ENCODE assay signal across 27 cellular contexts in genomic region chr3:168974628-168975403, GRCh38.
DNase-seq lines count a peak whose midpoint lies in the region.
"Had no signal": no experiment of that assay in that cellular context is flagged by ENCODE, and none has a peak within 500 bp of the region (broad histone marks: within the 10 kb centered on the region; RNA-seq: fewer than 3 reads in every experiment).

No MANE protein-coding gene starts in this region.

- no peak overlapping the region for H3K27ac Mint-ChIP-seq in immature natural killer cell
- H3K27ac Mint-ChIP-seq: activated CD4-positive, alpha-beta T cell treated with anti-CD3 and anti-CD28 coated beads, Interleukin-2, amount 10 ng/mL, durations not matched to agents 24 days and 14 days; activated naive CD8-positive, alpha-beta T cell; activated T-cell treated with anti-CD3 and anti-CD28 coated beads, Interleukin-2, amount 50 U/mL, for 24 hours; CD8-positive, alpha-beta T cell; memory B cell had no signal

- DNase-seq in Caki2 (ENCODE audit: low read depth) (peak; percentile 25), M059J (ENCODE audit: low read depth) (peak; percentile 33), NCI-H69 (lab: John Stamatoyannopoulos, UW) (peak; percentile 79), cardiac septum (ENCODE audit: low spot score) (no peak), hippocampal formation (lab: John Stamatoyannopoulos, UW) (no peak), NCI-H345 treated with DMSO at 0.1 percent for 48 hours (lab: John Stamatoyannopoulos, UW; ENCODE audit: unreplicated experiment) (no peak), immature natural killer cell (no peak)
- DNase-seq: ACHN; activated CD4-positive, alpha-beta T cell treated with anti-CD3 and anti-CD28 coated beads, Interleukin-2, amount 10 ng/mL, durations not matched to agents 24 days and 14 days; activated effector memory CD4-positive, alpha-beta T cell treated with anti-CD3 and anti-CD28 coated beads, Interleukin-2, amount 50 U/mL, for 16 hours; activated T-cell treated with anti-CD3 and anti-CD28 coated beads, Interleukin-2, amount 50 U/mL, for 24 hours; anterior cingulate cortex; BE2C; CD8-positive, alpha-beta T cell; gastrocnemius medialis; hypothalamus; left colon; NCI-H1436 treated with DMSO at 0.1 percent for 48 hours; NCI-H2171 treated with DMSO at 0.1 percent for 48 hours; NCI-H526; right lobe of liver; stimulated activated CD4-positive, alpha-beta T cell treated with anti-CD3 and anti-CD28 coated beads, Interleukin-4, amount 100 ng/mL, for 1 hour had no signal

- intact Hi-C loops in cardiac septum (cut with DNase I), result no loop called here

- H3K9ac ChIP-seq in muscle layer of colon (ENCODE audit: low read length), result no peak overlapping the region

- H3K4me3 Mint-ChIP-seq in immature natural killer cell, result no peak overlapping the region
- H3K4me3 Mint-ChIP-seq: activated CD4-positive, alpha-beta T cell treated with anti-CD3 and anti-CD28 coated beads, Interleukin-2, amount 10 ng/mL, durations not matched to agents 24 days and 14 days; activated naive CD8-positive, alpha-beta T cell; activated T-cell treated with anti-CD3 and anti-CD28 coated beads, Interleukin-2, amount 50 U/mL, for 24 hours; CD8-positive, alpha-beta T cell; memory B cell had no signal

- peaks cover 26% of the 10 kb centered on the region for H3K4me1 ChIP-seq in muscle layer of colon (ENCODE audit: insufficient read depth, low read length)
- H3K4me1 ChIP-seq: BE2C, gastrocnemius medialis, right lobe of liver, tibial nerve had no signal

- no peaks in the 10 kb centered on the region for H3K36me3 ChIP-seq in muscle layer of colon (ENCODE audit: insufficient read depth, low read length)
- H3K36me3 ChIP-seq: BE2C, gastrocnemius medialis, right lobe of liver, SJCRH30, tibial nerve had no signal

- no peak overlapping the region for H3K4me3 ChIP-seq in muscle layer of colon (ENCODE audit: low read depth in 1 of 2, low read length in 2 of 2)
- H3K4me3 ChIP-seq: gastrocnemius medialis, right lobe of liver, SJCRH30, tibial nerve had no signal

- peaks cover 0 to 15% (median 3%) of the 10 kb centered on the region in 6 donors for H3K9me3 Mint-ChIP-seq in immature natural killer cell
- H3K9me3 Mint-ChIP-seq: activated CD4-positive, alpha-beta T cell treated with anti-CD3 and anti-CD28 coated beads, Interleukin-2, amount 10 ng/mL, durations not matched to agents 24 days and 14 days; activated T-cell treated with anti-CD3 and anti-CD28 coated beads, Interleukin-2, amount 50 U/mL, for 24 hours; CD8-positive, alpha-beta T cell; memory B cell had no signal

- in situ Hi-C loops in Caki2 (cut with HindIII; ENCODE audit: low pct_unique_long_range_greater_than_20kb, low sequenced_read_pairs), result no loop called here

- no peaks in the 10 kb centered on the region for H3K36me3 Mint-ChIP-seq in immature natural killer cell
- H3K36me3 Mint-ChIP-seq: activated naive CD8-positive, alpha-beta T cell; CD8-positive, alpha-beta T cell; memory B cell had no signal

- no peaks in the 10 kb centered on the region for H3K27me3 ChIP-seq in muscle layer of colon (ENCODE audit: control insufficient read depth in 1 of 2, insufficient read depth in 2 of 2, low read length in 2 of 2)
- H3K27me3 ChIP-seq: BE2C, gastrocnemius medialis, right lobe of liver, SJCRH30, tibial nerve had no signal

- H3K4me1 Mint-ChIP-seq in immature natural killer cell, result no peaks in the 10 kb centered on the region
- H3K4me1 Mint-ChIP-seq: activated CD4-positive, alpha-beta T cell treated with anti-CD3 and anti-CD28 coated beads, Interleukin-2, amount 10 ng/mL, durations not matched to agents 24 days and 14 days; memory B cell had no signal

- H3K9me3 ChIP-seq in muscle layer of colon (ENCODE audit: low read length), result no peaks in the 10 kb centered on the region
- H3K9me3 ChIP-seq: BE2C, gastrocnemius medialis, right lobe of liver, SJCRH30, tibial nerve had no signal

- peak overlapping the region; percentile 7 for H3K27ac ChIP-seq in muscle layer of colon (ENCODE audit: low read depth, low read length)
- H3K27ac ChIP-seq: gastrocnemius medialis, right lobe of liver, SJCRH30, tibial nerve had no signal

- no peaks in the 10 kb centered on the region for H3K27me3 Mint-ChIP-seq in immature natural killer cell (ENCODE audit: low read depth in 3 of 3)
- H3K27me3 Mint-ChIP-seq: activated CD4-positive, alpha-beta T cell treated with anti-CD3 and anti-CD28 coated beads, Interleukin-2, amount 10 ng/mL, durations not matched to agents 24 days and 14 days; activated naive CD8-positive, alpha-beta T cell; activated T-cell treated with anti-CD3 and anti-CD28 coated beads, Interleukin-2, amount 50 U/mL, for 24 hours; memory B cell had no signal

Comparison
In these comparisons a context has a peak if more than half of its experiments do, and no peak if none do; other contexts are left out.
1. DNase-seq: peak in Caki2 (single experiment), M059J (single experiment) and NCI-H69 (single experiment); none in cardiac septum (single experiment), hippocampal formation (0 of 2), NCI-H345 treated with DMSO at 0.1 percent for 48 hours (single experiment) and immature natural killer cell (0 of 3).